Comparison of ENCODE assay signal across 8 cellular contexts in the genomic region with DNA sequence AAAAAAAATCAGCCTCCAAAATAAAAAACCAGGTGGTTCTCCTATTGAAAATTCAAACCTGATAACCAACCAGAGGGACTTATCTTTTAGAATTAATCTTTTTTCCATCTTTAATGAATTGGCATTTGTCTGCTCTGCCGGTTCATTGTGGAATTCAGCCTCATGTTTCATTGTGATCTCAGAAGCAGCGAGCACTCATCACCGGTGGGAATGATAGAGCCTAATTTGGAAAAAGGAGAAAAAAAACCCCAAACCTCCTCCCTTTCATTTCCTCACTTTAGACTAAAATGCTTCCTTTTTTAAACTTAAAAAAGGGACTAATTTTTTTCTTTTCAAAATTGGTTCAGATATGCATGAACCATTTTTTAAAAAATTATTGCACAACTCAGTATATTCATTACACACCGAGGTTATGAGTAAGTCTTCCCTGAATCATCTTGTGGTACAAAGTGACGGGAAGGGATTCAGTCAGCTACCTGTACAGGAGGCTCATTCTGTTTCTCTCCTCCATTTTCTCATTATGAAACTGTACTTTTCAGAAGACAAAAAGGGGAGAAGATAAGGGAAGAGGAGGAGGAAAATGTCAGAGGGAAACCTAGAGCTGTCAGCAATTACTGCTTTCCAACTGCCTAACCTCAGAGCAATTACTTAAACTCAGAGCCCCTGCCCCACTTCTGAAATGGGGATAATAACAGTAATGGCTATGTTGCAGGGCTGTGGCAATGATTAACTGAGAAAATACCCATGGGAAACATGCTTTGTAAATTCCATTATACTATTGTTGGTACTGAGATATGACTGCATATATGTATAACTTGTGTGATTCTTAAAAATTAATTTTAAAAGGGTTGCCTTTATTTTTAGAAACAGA. TPM values are rescaled to one million over a fixed set of nuclear protein-coding genes. Genes with fewer than 3 reads are reported as not detected.
DNase-seq lines count a peak whose midpoint lies in the region; ATAC-seq, FAIRE-seq and TF ChIP-seq lines count a peak whose summit lies in the region.

No MANE protein-coding gene starts in this region.

- H3K4me3 Mint-ChIP-seq in astrocyte (ENCODE audit: unreplicated experiment): no peak overlapping the region
- H3K4me3 Mint-ChIP-seq in stimulated activated naive CD8-positive, alpha-beta T cell treated with anti-CD3 and anti-CD28 coated beads, Interleukin-15, amount 100 ng/mL, for 72 hours: peak overlapping the region; percentile 56 to 60

- DNase-seq in astrocyte (ENCODE audit: low read depth) (peak; percentile 86), NCI-H748 (lab: John Stamatoyannopoulos, UW; ENCODE audit: unreplicated experiment) (no peak), NCI-H1092 treated with DMSO at 0.1 percent for 48 hours (lab: John Stamatoyannopoulos, UW) (no peak)
- DNase-seq in stimulated activated naive CD8-positive, alpha-beta T cell treated with anti-CD3 and anti-CD28 coated beads, Interleukin-15, amount 100 ng/mL, for 72 hours: peak in 1 of 2 donors; percentile 37
- DNase-seq in activated CD8-positive, alpha-beta memory T cell treated with anti-CD3 and anti-CD28 coated beads, Interleukin-2, amount 50 U/mL, for 4 hours: no peak

- H3K9ac ChIP-seq in astrocyte (ENCODE audit: low read length): no peak overlapping the region

- H3K79me2 ChIP-seq in ACC112 (ENCODE audit: control insufficient read depth, insufficient read depth, low read length, unreplicated experiment) (peaks cover 22% of the 10 kb centered on the region), astrocyte (ENCODE audit: insufficient read depth, low read length) (peaks cover 82% of the 10 kb centered on the region)

- peak overlapping the region; percentile 82 for H3K27ac Mint-ChIP-seq in astrocyte (ENCODE audit: unreplicated experiment)
- H3K27ac Mint-ChIP-seq in stimulated activated naive CD8-positive, alpha-beta T cell treated with anti-CD3 and anti-CD28 coated beads, Interleukin-15, amount 100 ng/mL, for 72 hours: peak overlapping the region; percentile 81 to 86

- peak overlapping the region; percentile 61 for H3K4me2 ChIP-seq in astrocyte (ENCODE audit: low read length)

- no peak for FAIRE-seq in astrocyte (lab: Jason Lieb, UNC)

- no peaks in the 10 kb centered on the region for H3K9me3 Mint-ChIP-seq in astrocyte (ENCODE audit: unreplicated experiment)
- no peaks in the 10 kb centered on the region for H3K9me3 Mint-ChIP-seq in stimulated activated naive CD8-positive, alpha-beta T cell treated with anti-CD3 and anti-CD28 coated beads, Interleukin-15, amount 100 ng/mL, for 72 hours

- H3K9me3 ChIP-seq in astrocyte (ENCODE audit: insufficient read depth, low read depth, low read length): no peaks in the 10 kb centered on the region

- H3K4me3 ChIP-seq in ACC112 (ENCODE audit: low read depth, low read length) (peak overlapping the region; percentile 2), astrocyte (ENCODE audit: insufficient read depth, low read depth, low read length) (no peak overlapping the region)

- peaks cover 20% of the 10 kb centered on the region for H3K36me3 Mint-ChIP-seq in astrocyte (ENCODE audit: low read depth, unreplicated experiment)

- ATAC-seq in GM19043 (IDR thresholded peaks at IDR 0.05; ENCODE audit: low read depth, unreplicated experiment) (peak; percentile 63), HG03342 (IDR thresholded peaks at IDR 0.05; ENCODE audit: unreplicated experiment) (peak; percentile 90)
- ATAC-seq in stimulated activated naive CD8-positive, alpha-beta T cell treated with anti-CD3 and anti-CD28 coated beads, Interleukin-15, amount 100 ng/mL, for 72 hours: peak; percentile 97

- H3K27me3 Mint-ChIP-seq in astrocyte (ENCODE audit: low read depth, unreplicated experiment): no peaks in the 10 kb centered on the region
- no peaks in the 10 kb centered on the region for H3K27me3 Mint-ChIP-seq in stimulated activated naive CD8-positive, alpha-beta T cell treated with anti-CD3 and anti-CD28 coated beads, Interleukin-15, amount 100 ng/mL, for 72 hours

- peaks cover 38% of the 10 kb centered on the region for H3K4me1 ChIP-seq in ACC112 (ENCODE audit: control insufficient read depth, insufficient read depth, low read length, unreplicated experiment)
- peaks cover 17% of the 10 kb centered on the region for H3K4me1 ChIP-seq in astrocyte (ENCODE audit: insufficient read depth, low read length)

- H3K27me3 ChIP-seq in ACC112 (ENCODE audit: insufficient read depth, low read length): no peaks in the 10 kb centered on the region
- H3K27me3 ChIP-seq in astrocyte (ENCODE audit: insufficient read depth, low read length): no peaks in the 10 kb centered on the region

- peaks cover 62% of the 10 kb centered on the region for H3K4me1 Mint-ChIP-seq in astrocyte (ENCODE audit: low read depth, unreplicated experiment)
- H3K4me1 Mint-ChIP-seq in stimulated activated naive CD8-positive, alpha-beta T cell treated with anti-CD3 and anti-CD28 coated beads, Interleukin-15, amount 100 ng/mL, for 72 hours: peaks cover 51% of the 10 kb centered on the region

- TF ChIP-seq CTCF in astrocyte (IDR thresholded peaks at IDR 0.05; ENCODE audit: insufficient read depth, low read depth, low read length): no peak

- H2AFZ ChIP-seq in ACC112 (ENCODE audit: low read length, unreplicated experiment): no peak overlapping the region
- H2AFZ ChIP-seq in astrocyte (ENCODE audit: low read depth, low read length): no peak overlapping the region

- H4K20me1 ChIP-seq in astrocyte (ENCODE audit: insufficient read depth, low read length): peaks cover 4% of the 10 kb centered on the region

- H3K27ac ChIP-seq in ACC112 (ENCODE audit: low read depth, low read length) (peak overlapping the region; percentile 55), astrocyte (ENCODE audit: low read depth, low read length) (peak overlapping the region; percentile 60)

- H3K36me3 ChIP-seq in ACC112 (ENCODE audit: insufficient read depth, low read length): no peaks in the 10 kb centered on the region
- H3K36me3 ChIP-seq in astrocyte (ENCODE audit: insufficient read depth, low read length): peaks cover 6% of the 10 kb centered on the region

RNA-seq across cellular contexts. Expression of a gene that starts 23.9 kb away (rescaled TPM):
- 96.1 and 118 TPM in 2 replicates for total RNA-seq in astrocyte
